In the genomic region with DNA sequence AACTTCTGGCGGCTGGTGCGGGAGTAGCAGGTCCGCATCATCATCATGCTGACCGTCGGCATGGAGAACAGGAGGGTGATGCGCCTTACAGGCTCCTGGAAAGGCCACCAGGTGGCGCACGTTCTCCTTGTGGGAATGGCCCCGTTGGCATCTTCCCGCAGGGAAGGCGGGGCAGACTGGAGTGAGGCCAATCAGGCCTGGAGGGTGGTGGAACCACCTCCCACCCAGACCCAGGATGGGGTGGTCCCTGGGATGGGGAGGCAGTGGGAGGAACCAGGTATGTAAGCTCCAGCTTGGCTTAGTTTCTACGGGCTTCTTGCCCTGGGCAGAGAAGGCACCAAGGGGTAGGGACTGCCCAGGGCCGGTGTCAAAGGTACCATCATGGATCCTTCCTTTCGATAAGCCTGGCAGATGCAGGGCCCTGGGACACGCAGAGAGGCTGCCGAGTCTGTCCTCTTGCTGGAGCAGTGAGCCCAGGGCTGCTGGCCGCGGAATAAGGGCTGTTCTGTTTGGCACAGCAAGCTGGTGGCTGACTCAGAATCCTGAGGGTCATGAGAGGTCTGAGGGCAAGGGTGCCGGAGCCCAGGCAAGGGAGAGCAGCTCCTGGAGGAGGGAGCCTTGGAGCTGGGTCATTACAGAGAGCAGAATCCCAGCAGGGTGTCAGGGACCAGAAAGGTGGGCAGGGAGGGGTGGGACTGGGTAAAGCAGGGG, we compare ENCODE assay signal across 9 cellular contexts. TPM values are rescaled to one million over a fixed set of nuclear protein-coding genes. Genes with fewer than 3 reads are reported as not detected.
A peak's percentile ranks its signal among the peaks of the same experiment; 100 is the strongest.
DNase-seq lines count a peak whose midpoint lies in the region; ATAC-seq and TF ChIP-seq lines count a peak whose summit lies in the region.
"Had no signal": no experiment of that assay in that cellular context is flagged by ENCODE, and none has a peak within 500 bp of the region (broad histone marks: within the 10 kb centered on the region; RNA-seq: fewer than 3 reads in every experiment).

No MANE protein-coding gene starts in this region.

- POLR2A ChIA-PET in HEK293T (lab: Yijun Ruan, JAX) = interaction anchor here (1.3 kb wide), 1 partner anchor 144 kb away, joined by 3 read pairs; no protein-coding TSS in a partner anchor

- peak; percentile 44 to 60 (median 55) for DNase-seq in CD4-positive, CD25-positive, alpha-beta regulatory T cell
- DNase-seq in HEK293T (ENCODE audit: extremely low spot score) (peak; percentile 91), NCI-H2227 treated with DMSO at 0.1 percent for 48 hours (lab: John Stamatoyannopoulos, UW) (peak; percentile 86), cerebellar cortex (ENCODE audit: low spot score) (peak; percentile 87), kidney glomerular epithelial cell (lab: John Stamatoyannopoulos, UW) (peak; percentile 76)
- DNase-seq in stimulated activated CD4-positive, alpha-beta T cell treated with anti-CD3 and anti-CD28 coated beads, Interleukin-1b, Interleukin-23, amount 100 ng/mL, for 48 hours = peak; percentile 76

- H3K36me3 ChIP-seq in CD4-positive, CD25-positive, alpha-beta regulatory T cell (ENCODE audit: control insufficient read depth, insufficient read depth, low read length) = no peaks in the 10 kb centered on the region

- no peaks in the 10 kb centered on the region for H3K36me3 Mint-ChIP-seq in CD4-positive, CD25-positive, alpha-beta regulatory T cell
- H3K36me3 Mint-ChIP-seq: IgD-negative memory B cell had no signal

- no peak for ATAC-seq in CD4-positive, CD25-positive, alpha-beta regulatory T cell (ENCODE audit: low read depth in 2 of 2)
- ATAC-seq in activated CD4-positive, CD25-positive, alpha-beta regulatory T cell treated with anti-CD3 and anti-CD28 coated beads, Interleukin-2, amount 50 U/mL, for 24 hours = peak; percentile 66 to 78
- no peak for ATAC-seq in HG02571 (IDR thresholded peaks at IDR 0.05; ENCODE audit: unreplicated experiment)

- no peaks in the 10 kb centered on the region for H3K9me3 Mint-ChIP-seq in CD4-positive, CD25-positive, alpha-beta regulatory T cell
- H3K9me3 Mint-ChIP-seq: IgD-negative memory B cell had no signal

- H3K27ac ChIP-seq in CD4-positive, CD25-positive, alpha-beta regulatory T cell (ENCODE audit: insufficient read depth, low read length, poor library complexity, severe bottlenecking) = no peak overlapping the region

- no peaks in the 10 kb centered on the region for H3K27me3 ChIP-seq in CD4-positive, CD25-positive, alpha-beta regulatory T cell (ENCODE audit: control insufficient read depth, insufficient read depth, low read length)

- no peaks in the 10 kb centered on the region for H3K9me3 ChIP-seq in CD4-positive, CD25-positive, alpha-beta regulatory T cell (ENCODE audit: control insufficient read depth in 2 of 2, low read length in 2 of 2)

- no peak overlapping the region for H3K4me3 Mint-ChIP-seq in CD4-positive, CD25-positive, alpha-beta regulatory T cell

- peaks cover 4% of the 10 kb centered on the region for H3K27me3 Mint-ChIP-seq in CD4-positive, CD25-positive, alpha-beta regulatory T cell

- CTCF ChIA-PET in HEK293T (lab: Yijun Ruan, JAX) = interaction anchor here (0.6 to 2.0 kb wide), 5 partner anchors 8 to 102 kb away, joined by 3 to 7 read pairs (median 3); a partner anchor contains a TSS

- no peaks in the 10 kb centered on the region for H3K4me1 ChIP-seq in CD4-positive, CD25-positive, alpha-beta regulatory T cell (ENCODE audit: control insufficient read depth, insufficient read depth, low read length, poor library complexity, severe bottlenecking)

- H3K4me1 Mint-ChIP-seq in CD4-positive, CD25-positive, alpha-beta regulatory T cell = peaks cover 0 to 14% (median 4%) of the 10 kb centered on the region in 4 donors

- H3K4me3 ChIP-seq in CD4-positive, CD25-positive, alpha-beta regulatory T cell (ENCODE audit: low read depth, low read length) = no peak overlapping the region

- peak overlapping the region in 1 of 3 donors; percentile 38 for H3K27ac Mint-ChIP-seq in CD4-positive, CD25-positive, alpha-beta regulatory T cell
- H3K27ac Mint-ChIP-seq: IgD-negative memory B cell had no signal

TF ChIP-seq in HEK293T, 16 proteins besides CTCF, POLR2A, EP300 and RAD21:
- TF ChIP-seq SUZ12 (IDR thresholded peaks at IDR 0.05) (no peak), HDGF (IDR thresholded peaks at IDR 0.05; ENCODE audit: borderline replicate concordance) (no peak), LEF1 (IDR thresholded peaks at IDR 0.05; ENCODE audit: borderline replicate concordance) (no peak), ARNT (IDR thresholded peaks at IDR 0.05) (no peak), BHLHE40 (IDR thresholded peaks at IDR 0.05; ENCODE audit: borderline replicate concordance) (no peak), ELF4 (IDR thresholded peaks at IDR 0.05) (no peak), CTBP1 (IDR thresholded peaks at IDR 0.05; ENCODE audit: borderline replicate concordance) (no peak)

RNA-seq across cellular contexts. Expression of a gene that starts 8.7 kb away (rescaled TPM):
- 0.32 TPM for total RNA-seq in CD4-positive, CD25-positive, alpha-beta regulatory T cell
- under 1 TPM; 0.16 to 0.87 (median 0.30) TPM for polyA plus RNA-seq in CD4-positive, CD25-positive, alpha-beta regulatory T cell
- polyA plus RNA-seq: IgD-negative memory B cell had no signal

RNA-seq across cellular contexts. Expression of a gene that starts 24.5 kb away (rescaled TPM):
- 124 TPM for total RNA-seq in CD4-positive, CD25-positive, alpha-beta regulatory T cell
- polyA plus RNA-seq in CD4-positive, CD25-positive, alpha-beta regulatory T cell = 10 to 100 TPM; 57.5 to 83.1 (median 76.8) TPM

RNA-seq across cellular contexts. Expression of a gene that starts 40.4 kb away (rescaled TPM):
- 84.1 TPM for total RNA-seq in CD4-positive, CD25-positive, alpha-beta regulatory T cell
- 10 to 100 TPM in 1 of 4 donors, 1 to 10 TPM in 3; 6.6 to 11.1 (median 7.7) TPM for polyA plus RNA-seq in CD4-positive, CD25-positive, alpha-beta regulatory T cell

Comparison
In these comparisons a context has a peak if more than half of its experiments do, and no peak if none do; other contexts are left out.
1. ATAC-seq: peak in activated CD4-positive, CD25-positive, alpha-beta regulatory T cell treated with anti-CD3 and anti-CD28 coated beads, Interleukin-2, amount 50 U/mL, for 24 hours (2 of 2); none in CD4-positive, CD25-positive, alpha-beta regulatory T cell (0 of 2) and HG02571 (single experiment).
2. Peak in every context shown above with its lines, with median percentiles within 50 percentile points of each other: DNase-seq.